ENCODE assay signal across 11 cellular contexts in the genomic region with DNA sequence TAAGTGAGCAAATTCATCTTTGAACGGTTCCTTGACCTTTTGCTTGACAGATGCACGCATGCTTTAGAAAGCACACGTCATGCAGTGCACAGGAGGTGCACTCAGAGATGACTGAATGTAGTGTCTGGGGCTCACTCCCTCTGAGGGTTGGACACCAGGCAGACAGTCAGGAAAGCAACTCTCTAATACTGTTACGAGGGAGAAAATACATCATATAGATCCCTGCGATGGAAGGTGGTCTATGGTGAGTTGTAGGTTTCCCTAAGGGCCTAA. TPM values are rescaled to one million over a fixed set of nuclear protein-coding genes. Genes with fewer than 3 reads are reported as not detected.
DNase-seq lines count a peak whose midpoint lies in the region; ATAC-seq and TF ChIP-seq lines count a peak whose summit lies in the region.
"Had no signal": no experiment of that assay in that cellular context is flagged by ENCODE, and none has a peak within 500 bp of the region (broad histone marks: within the 10 kb centered on the region; RNA-seq: fewer than 3 reads in every experiment).

No MANE protein-coding gene starts in this region.

- H3K4me3 ChIP-seq in fibroblast of the aortic adventitia (ENCODE audit: low read depth, low read length): no peak overlapping the region
- no peak overlapping the region for H3K4me3 ChIP-seq in tibial artery
- H3K4me3 ChIP-seq: left ventricle myocardium inferior had no signal

- no peak for ATAC-seq in activated CD8-positive, alpha-beta memory T cell treated with anti-CD3 and anti-CD28 coated beads, Interleukin-2, amount 10 ng/mL, durations not matched to agents 7 days and 5 days
- ATAC-seq in GM18909 (IDR thresholded peaks at IDR 0.05; ENCODE audit: poor library complexity, unreplicated experiment) (no peak), GM21825 (IDR thresholded peaks at IDR 0.05; ENCODE audit: unreplicated experiment) (no peak)

- no peak for TF ChIP-seq CTCF in fibroblast of the aortic adventitia (IDR thresholded peaks at IDR 0.05; ENCODE audit: insufficient read depth, low read length)
- TF ChIP-seq CTCF in tibial artery (IDR thresholded peaks at IDR 0.05): no peak

- intact Hi-C loops in tibial artery (cut with DNase I; ENCODE audit: low total_unique reads): no loop called here

- no peak for DNase-seq in activated CD8-positive, alpha-beta memory T cell treated with anti-CD3 and anti-CD28 coated beads, Interleukin-2, amount 10 ng/mL, durations not matched to agents 7 days and 5 days
- DNase-seq in activated CD8-positive, alpha-beta memory T cell treated with anti-CD3 and anti-CD28 coated beads for 24 hours: no peak
- DNase-seq in fibroblast of the aortic adventitia (ENCODE audit: low read depth) (peak; percentile 21), tibial artery (no peak), MV-4-11 (lab: John Stamatoyannopoulos, UW) (no peak)
- DNase-seq: brain microvascular endothelial cell, GDM1, left ventricle myocardium inferior had no signal

- H3K27me3 Mint-ChIP-seq in activated CD8-positive, alpha-beta memory T cell treated with anti-CD3 and anti-CD28 coated beads, Interleukin-2, amount 10 ng/mL, durations not matched to agents 7 days and 5 days: no peaks in the 10 kb centered on the region
- H3K27me3 Mint-ChIP-seq in T-helper 1 cell treated with Interleukin-12 subunit alpha and Interleukin-12 subunit beta and Interleukin-4 antibody, amounts not matched to agents 30 μg/mL and 1 μg/mL, for 36 hours (ENCODE audit: low read depth): no peaks in the 10 kb centered on the region

- H3K27ac ChIP-seq in tibial artery: peak overlapping the region; percentile 90 to 91
- H3K27ac ChIP-seq: brain microvascular endothelial cell had no signal

- no peaks in the 10 kb centered on the region for H3K9me3 Mint-ChIP-seq in activated CD8-positive, alpha-beta memory T cell treated with anti-CD3 and anti-CD28 coated beads, Interleukin-2, amount 10 ng/mL, durations not matched to agents 7 days and 5 days (ENCODE audit: low read depth)
- H3K9me3 Mint-ChIP-seq in T-helper 1 cell treated with Interleukin-12 subunit alpha and Interleukin-12 subunit beta and Interleukin-4 antibody, amounts not matched to agents 30 μg/mL and 1 μg/mL, for 36 hours: no peaks in the 10 kb centered on the region

- no peaks in the 10 kb centered on the region for H3K27me3 ChIP-seq in tibial artery
- H3K27me3 ChIP-seq: brain microvascular endothelial cell had no signal

- no peaks in the 10 kb centered on the region for H3K9me3 ChIP-seq in tibial artery
- H3K9me3 ChIP-seq: left ventricle myocardium inferior had no signal

- H3K27ac Mint-ChIP-seq in activated CD8-positive, alpha-beta memory T cell treated with anti-CD3 and anti-CD28 coated beads, Interleukin-2, amount 10 ng/mL, durations not matched to agents 7 days and 5 days: peak overlapping the region; percentile 96
- H3K27ac Mint-ChIP-seq in T-helper 1 cell treated with Interleukin-12 subunit alpha and Interleukin-12 subunit beta and Interleukin-4 antibody, amounts not matched to agents 30 μg/mL and 1 μg/mL, for 36 hours: peak overlapping the region; percentile 99

- peaks cover 82% of the 10 kb centered on the region for H3K4me1 Mint-ChIP-seq in activated CD8-positive, alpha-beta memory T cell treated with anti-CD3 and anti-CD28 coated beads, Interleukin-2, amount 10 ng/mL, durations not matched to agents 7 days and 5 days
- peaks cover 71% of the 10 kb centered on the region for H3K4me1 Mint-ChIP-seq in T-helper 1 cell treated with Interleukin-12 subunit alpha and Interleukin-12 subunit beta and Interleukin-4 antibody, amounts not matched to agents 30 μg/mL and 1 μg/mL, for 36 hours (ENCODE audit: low read depth)

- no peak overlapping the region for H3K4me3 Mint-ChIP-seq in activated CD8-positive, alpha-beta memory T cell treated with anti-CD3 and anti-CD28 coated beads, Interleukin-2, amount 10 ng/mL, durations not matched to agents 7 days and 5 days
- H3K4me3 Mint-ChIP-seq in T-helper 1 cell treated with Interleukin-12 subunit alpha and Interleukin-12 subunit beta and Interleukin-4 antibody, amounts not matched to agents 30 μg/mL and 1 μg/mL, for 36 hours: peak overlapping the region; percentile 73

- peaks cover 0 to 44% (median 28%) of the 10 kb centered on the region in 4 donors for H3K4me1 ChIP-seq in tibial artery

- peaks cover 6% of the 10 kb centered on the region for H3K36me3 Mint-ChIP-seq in activated CD8-positive, alpha-beta memory T cell treated with anti-CD3 and anti-CD28 coated beads, Interleukin-2, amount 10 ng/mL, durations not matched to agents 7 days and 5 days
- peaks cover 15% of the 10 kb centered on the region for H3K36me3 Mint-ChIP-seq in T-helper 1 cell treated with Interleukin-12 subunit alpha and Interleukin-12 subunit beta and Interleukin-4 antibody, amounts not matched to agents 30 μg/mL and 1 μg/mL, for 36 hours (ENCODE audit: low read depth)

- no peaks in the 10 kb centered on the region for H3K36me3 ChIP-seq in tibial artery
- H3K36me3 ChIP-seq: brain microvascular endothelial cell, left ventricle myocardium inferior had no signal

- CTCF ChIA-PET in activated CD8-positive, alpha-beta memory T cell treated with anti-CD3 and anti-CD28 coated beads, Interleukin-2, amount 10 ng/mL, durations not matched to agents 7 days and 5 days (lab: Charles Lee): interaction anchor here (0.8 to 5.1 kb wide), 8 partner anchors 9 to 179 kb away, joined by 3 to 44 read pairs (median 3); partner anchors contain the start of genes PHF19 and TRAF1

RNA-seq across cellular contexts. Expression of gene PHF19, which starts 16.5 kb away (rescaled TPM):
- 100 to 1,000 TPM; 246 to 254 TPM for total RNA-seq in activated CD8-positive, alpha-beta memory T cell treated with anti-CD3 and anti-CD28 coated beads, Interleukin-2, amount 10 ng/mL, durations not matched to agents 7 days and 5 days
- total RNA-seq in fibroblast of the aortic adventitia (ENCODE audit: low replicate concordance): 10.2 and 55.7 TPM in 2 replicates

RNA-seq across cellular contexts. Expression of gene TRAF1, which starts 33.1 kb away (rescaled TPM):
- total RNA-seq in activated CD8-positive, alpha-beta memory T cell treated with anti-CD3 and anti-CD28 coated beads, Interleukin-2, amount 10 ng/mL, durations not matched to agents 7 days and 5 days: 100 to 1,000 TPM in 1 of 2 experiments, 10 to 100 TPM in 1; 59.6 to 114 TPM
- total RNA-seq in fibroblast of the aortic adventitia (ENCODE audit: low replicate concordance): 1.8 and 8.5 TPM in 2 replicates

RNA-seq across cellular contexts. Expression of gene PSMD5, which starts 50.8 kb away (rescaled TPM):
- 10 to 100 TPM; 53.6 to 58.9 TPM for total RNA-seq in activated CD8-positive, alpha-beta memory T cell treated with anti-CD3 and anti-CD28 coated beads, Interleukin-2, amount 10 ng/mL, durations not matched to agents 7 days and 5 days
- 16.6 and 49.4 TPM in 2 replicates for total RNA-seq in fibroblast of the aortic adventitia (ENCODE audit: low replicate concordance)
